In genomic region chr7:126803060-126803665, GRCh38 we compare ENCODE assay signal across 8 cellular contexts.
DNase-seq lines count a peak whose midpoint lies in the region; ATAC-seq and TF ChIP-seq lines count a peak whose summit lies in the region.

No MANE protein-coding gene starts in this region.

- WGBS in esophagus squamous epithelium, 2 donors: 11 to 12% methylated on average over 3 of the region's 3 CpGs

- H3K4me3 Mint-ChIP-seq in Calu3 (ENCODE audit: low read depth, unreplicated experiment) (no peak overlapping the region), neural progenitor cell (no peak overlapping the region)

- no TSS peak for BruUV-seq in Calu3 (replicated peaks; lab: Mats Ljungman, UMichigan)

- H3K4me1 Mint-ChIP-seq in Calu3 (ENCODE audit: low read depth, unreplicated experiment) (no peaks in the 10 kb centered on the region), neural progenitor cell (no peaks in the 10 kb centered on the region)

- no peak for TF ChIP-seq POLR2A in esophagus squamous epithelium (IDR thresholded peaks at IDR 0.05)

- TF ChIP-seq CTCF in Calu3 (IDR thresholded peaks at IDR 0.05; ENCODE audit: unreplicated experiment): peak; percentile 49
- peak in 5 of 6 experiments; percentile 35 to 61 (median 42) for TF ChIP-seq CTCF in esophagus squamous epithelium (IDR thresholded peaks at IDR 0.05)
- TF ChIP-seq CTCF in neural progenitor cell (IDR thresholded peaks at IDR 0.05): peak; percentile 84

- no peaks in the 10 kb centered on the region for H3K79me2 ChIP-seq in neural progenitor cell (ENCODE audit: low read depth)

- H3K36me3 ChIP-seq in esophagus squamous epithelium (no peaks in the 10 kb centered on the region), neural progenitor cell (no peaks in the 10 kb centered on the region)

- intact Hi-C loops in Calu3 (cut with micrococcal nuclease; ENCODE audit: unreplicated experiment): loop anchor here (1.0 to 10.0 kb wide), 5 partner anchors 99 to 712 kb away; no protein-coding TSS in a partner anchor
- intact Hi-C loops in esophagus squamous epithelium (cut with DNase I): no loop called here

- no peaks in the 10 kb centered on the region for H3F3A ChIP-seq in neural progenitor cell (ENCODE audit: low read depth)

- H3K4me1 ChIP-seq in esophagus squamous epithelium (no peaks in the 10 kb centered on the region), neural progenitor cell (no peaks in the 10 kb centered on the region)

- H3K9me3 ChIP-seq in esophagus squamous epithelium (no peaks in the 10 kb centered on the region), neural progenitor cell (ENCODE audit: low read depth) (peaks cover 6% of the 10 kb centered on the region)

- H3K27me3 ChIP-seq in esophagus squamous epithelium (no peaks in the 10 kb centered on the region), neural progenitor cell (no peaks in the 10 kb centered on the region)

- no peak overlapping the region for H3K4me2 ChIP-seq in neural progenitor cell

- H3K27ac ChIP-seq in esophagus squamous epithelium (no peak overlapping the region), neural progenitor cell (no peak overlapping the region)

- no peak overlapping the region for H3K4me3 ChIP-seq in esophagus squamous epithelium
- no peak overlapping the region for H3K4me3 ChIP-seq in neural progenitor cell

- CTCF ChIA-PET in Calu3 (lab: Charles Lee): interaction anchor here (0.6 to 1.8 kb wide), 8 partner anchors 15 to 711 kb away, joined by 3 to 10 read pairs (median 3); partner anchors contain the start of gene GRM8

- no peaks in the 10 kb centered on the region for H4K20me1 ChIP-seq in neural progenitor cell (ENCODE audit: low read depth)

- no peak overlapping the region for H3K27ac Mint-ChIP-seq in Calu3 (ENCODE audit: unreplicated experiment)
- no peak overlapping the region for H3K27ac Mint-ChIP-seq in neural progenitor cell

- H2AFZ ChIP-seq in neural progenitor cell (replicated peaks): no peak overlapping the region

- H3K27me3 Mint-ChIP-seq in Calu3 (ENCODE audit: unreplicated experiment) (peaks cover 32% of the 10 kb centered on the region), neural progenitor cell (ENCODE audit: insufficient read depth, low read depth) (no peaks in the 10 kb centered on the region)

- no peak overlapping the region for H3K9ac ChIP-seq in neural progenitor cell

- no peaks in the 10 kb centered on the region for H3K36me3 Mint-ChIP-seq in Calu3 (ENCODE audit: insufficient read depth, unreplicated experiment)
- no peaks in the 10 kb centered on the region for H3K36me3 Mint-ChIP-seq in neural progenitor cell

- peaks cover 2% of the 10 kb centered on the region for H3K9me3 Mint-ChIP-seq in Calu3 (ENCODE audit: low read depth, unreplicated experiment)
- peaks cover 8% of the 10 kb centered on the region for H3K9me3 Mint-ChIP-seq in neural progenitor cell

- peak; percentile 85 for ATAC-seq in GM18907 (IDR thresholded peaks at IDR 0.05; ENCODE audit: unreplicated experiment)
- peak; percentile 95 for ATAC-seq in HG03039 (IDR thresholded peaks at IDR 0.05; ENCODE audit: unreplicated experiment)

- DNase-seq in Calu3: peak; percentile 73
- peak; percentile 71 for DNase-seq in NCI-H187 treated with DMSO at 0.1 percent for 48 hours (lab: John Stamatoyannopoulos, UW)
- peak; percentile 3 for DNase-seq in T-helper 9 cell
- no peak for DNase-seq in esophagus squamous epithelium (lab: John Stamatoyannopoulos, UW)
- peak; percentile 81 for DNase-seq in neural progenitor cell (ENCODE audit: low spot score)
- DNase-seq in activated CD4-positive, CD25-positive, alpha-beta regulatory T cell treated with anti-CD3 and anti-CD28 coated beads, Interleukin-2, amount 50 U/mL, for 72 hours: no peak

Comparison
In these comparisons a context has a peak if more than half of its experiments do, and no peak if none do; other contexts are left out.
1. DNase-seq: peak in Calu3 (single experiment), NCI-H187 treated with DMSO at 0.1 percent for 48 hours (single experiment), T-helper 9 cell (single experiment) and neural progenitor cell (single experiment); none in esophagus squamous epithelium (single experiment) and activated CD4-positive, CD25-positive, alpha-beta regulatory T cell treated with anti-CD3 and anti-CD28 coated beads, Interleukin-2, amount 50 U/mL, for 72 hours (single experiment).
2. Peak in every context shown above with its lines, with median percentiles within 50 percentile points of each other: CTCF ChIP-seq.